30 cellular contexts compared by ENCODE assay signal in the genomic region with DNA sequence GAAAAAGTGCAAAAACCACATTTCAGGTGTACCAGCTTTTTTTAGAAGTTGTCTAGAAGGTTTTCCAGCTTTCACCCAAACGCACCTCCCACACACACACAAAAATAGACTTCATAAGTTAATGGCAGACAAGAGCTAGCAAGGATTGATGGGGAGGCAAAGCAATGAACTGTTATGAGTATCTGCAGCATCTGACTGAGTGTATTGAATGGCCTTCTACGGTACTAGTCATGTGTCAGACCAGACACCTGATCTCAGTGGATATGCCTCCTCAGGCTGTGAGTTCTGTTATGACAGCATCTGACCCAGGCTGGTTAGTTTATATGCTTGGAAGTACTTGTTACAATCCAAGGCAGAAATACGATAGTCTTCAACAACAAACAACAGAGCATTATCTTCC.
DNase-seq lines count a peak whose midpoint lies in the region; ATAC-seq, FAIRE-seq and TF ChIP-seq lines count a peak whose summit lies in the region.
"Had no signal": no experiment of that assay in that cellular context is flagged by ENCODE, and none has a peak within 500 bp of the region (broad histone marks: within the 10 kb centered on the region; RNA-seq: fewer than 3 reads in every experiment).

No MANE protein-coding gene starts in this region.

- peak; percentile 64 for FAIRE-seq in GM18507 (lab: Jason Lieb, UNC)
- FAIRE-seq: H54, HTR-8/SVneo, K562, TTC549 had no signal

- peak; percentile 87 for ATAC-seq in HG02678 (IDR thresholded peaks at IDR 0.05; ENCODE audit: unreplicated experiment)
- peak; percentile 42 for ATAC-seq in HG03575 (IDR thresholded peaks at IDR 0.05; ENCODE audit: extremely low read depth, insufficient number of reproducible peaks, low FRiP score, unreplicated experiment)
- ATAC-seq in activated naive CD4-positive, alpha-beta T cell treated with anti-CD3 and anti-CD28 coated beads, Interleukin-2, amount 50 U/mL, for 72 hours: no peak
- ATAC-seq in right cardiac atrium: no peak
- ATAC-seq: gastroesophageal sphincter, K562, upper lobe of right lung had no signal

- H3K27ac ChIP-seq in coronary artery: no peak overlapping the region
- no peak overlapping the region for H3K27ac ChIP-seq in right cardiac atrium (ENCODE audit: low read length)
- H3K27ac ChIP-seq: brain microvascular endothelial cell, gastroesophageal sphincter, ovary, RWPE1, suprapubic skin, upper lobe of right lung had no signal

- 77% methylated on average over 3 of the region's 3 CpGs for whole genome bisulfite sequencing in right cardiac atrium

- peaks cover 0 to 15% of the 10 kb centered on the region in 2 donors for H3K36me3 Mint-ChIP-seq in activated naive CD4-positive, alpha-beta T cell treated with anti-CD3 and anti-CD28 coated beads, Interleukin-2, amount 50 U/mL, for 72 hours
- H3K36me3 Mint-ChIP-seq: activated naive CD4-positive, alpha-beta T cell treated with anti-CD3 and anti-CD28 coated beads, Interleukin-2, amount 10 ng/mL, durations not matched to agents 7 days and 5 days had no signal

- H3K36me3 ChIP-seq in HAP-1 (replicated peaks): no peaks in the 10 kb centered on the region
- H3K36me3 ChIP-seq: brain microvascular endothelial cell, gastroesophageal sphincter, ovary, right atrium auricular region, suprapubic skin, upper lobe of right lung had no signal

- intact Hi-C loops in right cardiac atrium (cut with DNase I): no loop called here

- H3K9me3 ChIP-seq in right cardiac atrium (ENCODE audit: control insufficient read depth, low read length) (no peaks in the 10 kb centered on the region), HAP-1 (no peaks in the 10 kb centered on the region)
- H3K9me3 ChIP-seq: ovary, right atrium auricular region, upper lobe of right lung had no signal

- TF ChIP-seq CTCF in coronary artery (IDR thresholded peaks at IDR 0.05): no peak

- H3K4me1 ChIP-seq in right cardiac atrium (ENCODE audit: control insufficient read depth, insufficient read depth, low read length) (peaks cover 3% of the 10 kb centered on the region), HAP-1 (no peaks in the 10 kb centered on the region)
- H3K4me1 ChIP-seq: Caco-2, gastroesophageal sphincter, suprapubic skin, upper lobe of right lung had no signal

- H3K4me3 ChIP-seq in coronary artery (no peak overlapping the region), right cardiac atrium (ENCODE audit: low read length) (no peak overlapping the region), HAP-1 (no peak overlapping the region)
- H3K4me3 ChIP-seq: gastroesophageal sphincter, K562, ovary, right atrium auricular region, suprapubic skin, upper lobe of right lung had no signal

- in situ Hi-C loops in HAP-1 (cut with MboI; ENCODE audit: low sequenced_read_pairs): no loop called here

- H3K27me3 ChIP-seq in right cardiac atrium (ENCODE audit: control insufficient read depth, insufficient read depth): no peaks in the 10 kb centered on the region
- H3K27me3 ChIP-seq in HAP-1 (ENCODE audit: low read depth): no peaks in the 10 kb centered on the region
- H3K27me3 ChIP-seq: brain microvascular endothelial cell, gastroesophageal sphincter, ovary, right atrium auricular region, suprapubic skin, upper lobe of right lung had no signal

- H3K27ac Mint-ChIP-seq in activated naive CD4-positive, alpha-beta T cell treated with anti-CD3 and anti-CD28 coated beads, Interleukin-2, amount 50 U/mL, for 72 hours: no peak overlapping the region
- H3K27ac Mint-ChIP-seq: activated naive CD4-positive, alpha-beta T cell treated with anti-CD3 and anti-CD28 coated beads, Interleukin-2, amount 10 ng/mL, durations not matched to agents 7 days and 5 days; nephron had no signal

- no peak for DNase-seq in GM18507 (ENCODE audit: extremely low spot score, insufficient read length, low read depth)
- DNase-seq in coronary artery (ENCODE audit: low spot score): peak; percentile 4
- DNase-seq in activated naive CD4-positive, alpha-beta T cell treated with anti-CD3 and anti-CD28 coated beads, Interleukin-2, amount 50 U/mL, for 72 hours (ENCODE audit: low spot score in 2 of 2): no peak
- DNase-seq in right cardiac atrium: no peak
- no peak for DNase-seq in HAP-1 (ENCODE audit: low spot score in 2 of 2)
- no peak for DNase-seq in RKO (ENCODE audit: low spot score)
- DNase-seq: activated CD4-positive, alpha-beta T cell treated with anti-CD3 and anti-CD28 coated beads, Interleukin-2, amount 50 U/mL, for 4 hours; activated naive CD4-positive, alpha-beta T cell treated with anti-CD3 and anti-CD28 coated beads, Interleukin-2, amount 10 ng/mL, durations not matched to agents 7 days and 5 days; amniotic stem cell; brain microvascular endothelial cell; C1 segment of cervical spinal cord; Caco-2; DND-41; hippocampal formation; left cardiac atrium; mammary epithelial cell; NCI-H1436; ovary; upper lobe of right lung had no signal

- H3K9me3 Mint-ChIP-seq in activated naive CD4-positive, alpha-beta T cell treated with anti-CD3 and anti-CD28 coated beads, Interleukin-2, amount 50 U/mL, for 72 hours: peaks cover 10 to 28% of the 10 kb centered on the region in 2 donors

Comparison
In these comparisons a context has a peak if more than half of its experiments do, and no peak if none do; other contexts are left out.
1. ATAC-seq: peak in HG02678 (single experiment) and HG03575 (single experiment); none in activated naive CD4-positive, alpha-beta T cell treated with anti-CD3 and anti-CD28 coated beads, Interleukin-2, amount 50 U/mL, for 72 hours (0 of 2) and right cardiac atrium (0 of 2).